ENCODE assay signal across 8 cellular contexts in genomic region chr5:33936004-33936380, GRCh38. TPM values are rescaled to one million over a fixed set of nuclear protein-coding genes. Genes with fewer than 3 reads are reported as not detected.
DNase-seq lines count a peak whose midpoint lies in the region; ATAC-seq lines count a peak whose summit lies in the region.

No MANE protein-coding gene starts in this region.

- H4K20me1 ChIP-seq in Karpas-422 (ENCODE audit: insufficient read depth, low read depth, low read length) = no peaks in the 10 kb centered on the region

- H3K27ac ChIP-seq in Karpas-422 (ENCODE audit: low read length) = no peak overlapping the region

- H2AFZ ChIP-seq in Karpas-422 (ENCODE audit: low read length) = no peak overlapping the region

- no peaks in the 10 kb centered on the region for H3K4me1 ChIP-seq in Karpas-422 (ENCODE audit: low read length)

- H3K27me3 ChIP-seq in Karpas-422 (ENCODE audit: low read length) = no peaks in the 10 kb centered on the region

- H3K79me2 ChIP-seq in Karpas-422 (ENCODE audit: low read length) = no peaks in the 10 kb centered on the region

- H3K9me3 ChIP-seq in Karpas-422 (ENCODE audit: low read length) = no peaks in the 10 kb centered on the region

- no peaks in the 10 kb centered on the region for H3K36me3 ChIP-seq in Karpas-422 (ENCODE audit: insufficient read depth, low read length)

- H3K4me2 ChIP-seq in Karpas-422 (ENCODE audit: low read depth, low read length, poor library complexity, severe bottlenecking) = no peak overlapping the region

- H3K9ac ChIP-seq in Karpas-422 (ENCODE audit: low read length) = no peak overlapping the region

- H3K9me2 ChIP-seq in Karpas-422 (replicated peaks; ENCODE audit: insufficient read depth, low read length) = no peaks in the 10 kb centered on the region

- DNase-seq in activated gamma-delta T cell treated with Interleukin-2 at 50 U/mL for 16 hours (peak; percentile 25), activated gamma-delta T cell (lab: John Stamatoyannopoulos, UW) (no peak), NCI-H2107 (lab: John Stamatoyannopoulos, UW) (peak; percentile 25), Right ventricle myocardium superior (peak; percentile 67), posterior cingulate gyrus (peak; percentile 12 to 92 (median 46)), Karpas-422 (no peak)
- DNase-seq in activated naive CD4-positive, alpha-beta T cell treated with Interleukin-2 at 50 U/mL for 16 hours = peak; percentile 27

- intact Hi-C loops in Right ventricle myocardium superior (cut with DNase I) (no loop called here), posterior cingulate gyrus (cut with DNase I) (no loop called here)

- peak; percentile 96 for ATAC-seq in Right ventricle myocardium superior (ENCODE audit: poor library complexity)
- ATAC-seq in HG03045 (IDR thresholded peaks at IDR 0.05; ENCODE audit: unreplicated experiment) = no peak

- H3K4me3 ChIP-seq in Karpas-422 (ENCODE audit: low read length) = no peak overlapping the region

RNA-seq across cellular contexts. Expression of gene RXFP3, which starts 0.2 kb away (rescaled TPM):
- not detected for total RNA-seq in Right ventricle myocardium superior
- total RNA-seq in Karpas-422 (2014; rRNA removed; shearing (Covaris generic); ENCODE audit: low replicate concordance) = not detected in 2 replicates

RNA-seq across cellular contexts. Expression of gene ADAMTS12, which starts 44.2 kb away (rescaled TPM):
- 1.7 TPM for total RNA-seq in Right ventricle myocardium superior
- total RNA-seq in Karpas-422 (2014; rRNA removed; shearing (Covaris generic); ENCODE audit: low replicate concordance) = not detected in 2 replicates

RNA-seq across cellular contexts. Expression of gene SLC45A2, which starts 48.5 kb away (rescaled TPM):
- total RNA-seq in Right ventricle myocardium superior = not detected
- total RNA-seq in Karpas-422 (2014; rRNA removed; shearing (Covaris generic); ENCODE audit: low replicate concordance) = not detected in 2 replicates

Comparison
In these comparisons a context has a peak if more than half of its experiments do, and no peak if none do; other contexts are left out.
1. DNase-seq: peak in activated gamma-delta T cell treated with Interleukin-2 at 50 U/mL for 16 hours (single experiment), NCI-H2107 (single experiment), activated naive CD4-positive, alpha-beta T cell treated with Interleukin-2 at 50 U/mL for 16 hours (single experiment), Right ventricle myocardium superior (single experiment) and posterior cingulate gyrus (10 of 10); none in activated gamma-delta T cell (single experiment) and Karpas-422 (single experiment).